Comparison of ENCODE assay signal across 11 cellular contexts in the genomic region with DNA sequence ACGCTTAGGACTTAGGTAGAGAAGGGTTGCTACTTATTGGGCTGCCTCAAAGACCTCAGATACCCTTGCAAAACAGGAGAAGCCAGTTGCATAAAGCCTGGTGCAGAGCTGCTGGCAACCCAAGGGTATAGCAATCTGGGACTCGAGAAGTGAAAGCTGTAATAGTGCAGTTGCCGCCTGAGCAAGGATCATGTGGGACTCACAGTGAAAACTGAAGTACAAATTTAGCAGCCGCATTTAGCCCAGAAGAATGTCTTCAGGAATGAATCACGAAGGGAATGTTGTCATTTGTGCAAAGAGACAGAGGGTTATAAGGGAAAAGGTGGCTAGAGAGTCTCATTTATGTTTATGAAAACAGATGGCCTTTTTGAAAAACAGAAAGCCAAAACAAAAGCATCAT.
DNase-seq lines count a peak whose midpoint lies in the region; TF ChIP-seq lines count a peak whose summit lies in the region.
"Had no signal": no experiment of that assay in that cellular context is flagged by ENCODE, and none has a peak within 500 bp of the region (broad histone marks: within the 10 kb centered on the region; RNA-seq: fewer than 3 reads in every experiment).

No MANE protein-coding gene starts in this region.

- H3K4me1 ChIP-seq in osteoblast (ENCODE audit: insufficient read depth, low read length) (peaks cover 17% of the 10 kb centered on the region), transverse colon (no peaks in the 10 kb centered on the region), mesendoderm (ENCODE audit: control insufficient read depth, low read depth, low read length) (no peaks in the 10 kb centered on the region)
- H3K4me1 ChIP-seq: colonic mucosa, right lobe of liver had no signal

- intact Hi-C loops in transverse colon (cut with DNase I; ENCODE audit: low total_unique reads): no loop called here

- peak; percentile 53 for DNase-seq in COLO829 (ENCODE audit: low spot score)
- peak; percentile 86 for DNase-seq in SK-MEL-5 (ENCODE audit: low read depth, low spot score)
- peak; percentile 74 for DNase-seq in fibroblast of the aortic adventitia (ENCODE audit: low read depth)
- DNase-seq in osteoblast (ENCODE audit: insufficient read length, low spot score, missing footprints): peak; percentile 83
- no peak for DNase-seq in transverse colon
- DNase-seq in mesendoderm: no peak
- no peak for DNase-seq in NCI-H345 treated with DMSO at 0.1 percent for 48 hours (lab: John Stamatoyannopoulos, UW; ENCODE audit: unreplicated experiment)
- DNase-seq in stimulated activated CD4-positive, alpha-beta T cell treated with anti-CD3 and anti-CD28 coated beads, Interleukin-4, amount 100 ng/mL, for 1 hour: no peak
- DNase-seq: activated CD8-positive, alpha-beta memory T cell treated with anti-CD3 and anti-CD28 coated beads, Interleukin-2, amount 50 U/mL, for 4 hours; colonic mucosa; right lobe of liver had no signal

- H3K18ac ChIP-seq in mesendoderm (ENCODE audit: low read length): no peak overlapping the region

- H2BK15ac ChIP-seq in mesendoderm (replicated peaks; ENCODE audit: low read depth): no peak overlapping the region

- H3K79me1 ChIP-seq in mesendoderm (ENCODE audit: low read length): peaks cover 2% of the 10 kb centered on the region

- H4K5ac ChIP-seq in mesendoderm (ENCODE audit: low read length): no peak overlapping the region

- no peak overlapping the region for H3K4ac ChIP-seq in mesendoderm (ENCODE audit: low read depth, low read length)

- TF ChIP-seq CTCF in fibroblast of the aortic adventitia (IDR thresholded peaks at IDR 0.05; ENCODE audit: insufficient read depth, low read length) (no peak), osteoblast (IDR thresholded peaks at IDR 0.05; ENCODE audit: extremely low read depth, low read depth, low read length) (no peak), transverse colon (IDR thresholded peaks at IDR 0.05) (no peak)

- H3K79me2 ChIP-seq in osteoblast (ENCODE audit: insufficient read depth, low read length): no peaks in the 10 kb centered on the region
- no peaks in the 10 kb centered on the region for H3K79me2 ChIP-seq in mesendoderm (ENCODE audit: control insufficient read depth, insufficient read depth, low read length)

- no peak overlapping the region for H4K8ac ChIP-seq in mesendoderm (ENCODE audit: low read depth, low read length)

- no peak for TF ChIP-seq POLR2A in transverse colon (IDR thresholded peaks at IDR 0.05)

- H4K20me1 ChIP-seq in osteoblast (ENCODE audit: insufficient read depth, low read length): no peaks in the 10 kb centered on the region

- peak overlapping the region; percentile 38 for H2AFZ ChIP-seq in osteoblast (ENCODE audit: low read length)

- no peak overlapping the region for H3K9ac ChIP-seq in mesendoderm (ENCODE audit: low read length)

- no peak overlapping the region for H3K4me3 ChIP-seq in fibroblast of the aortic adventitia (ENCODE audit: low read depth, low read length)
- H3K4me3 ChIP-seq in osteoblast (ENCODE audit: insufficient read depth, low read length): peak overlapping the region; percentile 54
- no peak overlapping the region for H3K4me3 ChIP-seq in transverse colon
- H3K4me3 ChIP-seq in mesendoderm (ENCODE audit: low read length): no peak overlapping the region
- H3K4me3 ChIP-seq: colonic mucosa, right lobe of liver had no signal

- no peaks in the 10 kb centered on the region for H3K27me3 ChIP-seq in osteoblast (ENCODE audit: insufficient read depth, low read length)
- H3K27me3 ChIP-seq in transverse colon: no peaks in the 10 kb centered on the region
- H3K27me3 ChIP-seq in mesendoderm (ENCODE audit: insufficient read depth, low read length, poor library complexity): no peaks in the 10 kb centered on the region
- H3K27me3 ChIP-seq: colonic mucosa, right lobe of liver had no signal

- no peak overlapping the region for H2AK5ac ChIP-seq in mesendoderm (ENCODE audit: low read length)

- no peak overlapping the region for H3K56ac ChIP-seq in mesendoderm (ENCODE audit: low read length)

- H3K9me3 ChIP-seq in osteoblast (ENCODE audit: low read depth, low read length) (no peaks in the 10 kb centered on the region), transverse colon (no peaks in the 10 kb centered on the region)
- H3K9me3 ChIP-seq: colonic mucosa, right lobe of liver had no signal

- H2BK120ac ChIP-seq in mesendoderm (ENCODE audit: low read depth, low read length): no peak overlapping the region

- no peak overlapping the region for H2BK5ac ChIP-seq in mesendoderm (ENCODE audit: low read length)

- no peak overlapping the region for H3K23ac ChIP-seq in mesendoderm (ENCODE audit: low read length)

- H3K27ac ChIP-seq in osteoblast (ENCODE audit: low read depth, low read length) (peak overlapping the region; percentile 56), transverse colon (no peak overlapping the region), mesendoderm (ENCODE audit: low read depth, low read length) (no peak overlapping the region)
- H3K27ac ChIP-seq: colonic mucosa, right lobe of liver had no signal

- H3K4me2 ChIP-seq in osteoblast (ENCODE audit: insufficient read depth, low read length) (peak overlapping the region; percentile 78), mesendoderm (ENCODE audit: low read length) (no peak overlapping the region)

- in situ Hi-C loops in SK-MEL-5 (cut with HindIII; ENCODE audit: low pct_unique_long_range_greater_than_20kb, low sequenced_read_pairs): no loop called here
- in situ Hi-C loops in transverse colon (cut with MboI; ENCODE audit: low pct_ligation_motif_present in 1 of 4, low pct_unique_long_range_greater_than_20kb in 1 of 4, low sequenced_read_pairs in 3 of 4): no loop called here

- 63 to 67% methylated on average over 2 to 5 of the region's 5 CpGs for WGBS in transverse colon (ENCODE audit: low coverage in 1 of 2), 2 donors
- WGBS in mesendoderm (ENCODE audit: extremely low coverage, insufficient coverage, low lambda C conversion rate): no CpG with 5 or more reads among the region's 5 CpGs

- TF ChIP-seq EP300 in transverse colon (IDR thresholded peaks at IDR 0.05; ENCODE audit: low read depth): no peak

- H3K36me3 ChIP-seq in osteoblast (ENCODE audit: insufficient read depth, low read length) (no peaks in the 10 kb centered on the region), transverse colon (no peaks in the 10 kb centered on the region), mesendoderm (ENCODE audit: control insufficient read depth, insufficient read depth, low read length) (no peaks in the 10 kb centered on the region)
- H3K36me3 ChIP-seq: colonic mucosa, right lobe of liver had no signal

Comparison
In these comparisons a context has a peak if more than half of its experiments do, and no peak if none do; other contexts are left out.
1. DNase-seq: peak in COLO829 (single experiment), SK-MEL-5 (single experiment), fibroblast of the aortic adventitia (single experiment) and osteoblast (single experiment); none in transverse colon (single experiment), mesendoderm (single experiment), NCI-H345 treated with DMSO at 0.1 percent for 48 hours (single experiment) and stimulated activated CD4-positive, alpha-beta T cell treated with anti-CD3 and anti-CD28 coated beads, Interleukin-4, amount 100 ng/mL, for 1 hour (single experiment).